Comparison of ENCODE assay signal across 19 cellular contexts in the genomic region with DNA sequence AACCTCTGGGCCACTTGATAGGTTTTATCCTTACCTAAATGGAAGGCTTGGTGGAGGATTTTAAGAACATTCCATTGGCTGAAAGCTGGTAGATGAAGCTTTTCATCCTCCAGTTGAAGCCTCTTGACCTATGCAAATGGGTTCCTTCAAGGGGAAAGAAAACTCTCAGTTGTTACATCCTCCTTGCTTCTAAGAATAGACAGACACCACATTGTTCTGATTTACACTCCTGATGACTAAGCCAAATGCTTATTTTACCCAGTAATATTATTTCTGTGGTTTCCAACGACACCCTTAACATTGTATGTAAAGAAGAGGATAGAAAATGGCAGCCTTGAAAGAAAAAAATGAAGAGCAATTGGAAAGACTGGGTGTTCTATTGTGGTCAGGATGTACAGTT.
DNase-seq lines count a peak whose midpoint lies in the region; ATAC-seq, FAIRE-seq and TF ChIP-seq lines count a peak whose summit lies in the region.
"Had no signal": no experiment of that assay in that cellular context is flagged by ENCODE, and none has a peak within 500 bp of the region (broad histone marks: within the 10 kb centered on the region; RNA-seq: fewer than 3 reads in every experiment).

No MANE protein-coding gene starts in this region.

- H3K36me3 ChIP-seq in endodermal cell (ENCODE audit: control insufficient read depth, insufficient read depth, low read length) = no peaks in the 10 kb centered on the region
- H3K36me3 ChIP-seq: neural progenitor cell, spleen, transverse colon had no signal

- peaks cover 5% of the 10 kb centered on the region for H3K9me3 Mint-ChIP-seq in endodermal cell
- H3K9me3 Mint-ChIP-seq: neural progenitor cell had no signal

- FAIRE-seq in urothelium cell line (lab: Jason Lieb, UNC) = no peak
- FAIRE-seq: A204.1 had no signal

- no peaks in the 10 kb centered on the region for H3K4me1 Mint-ChIP-seq in endodermal cell
- H3K4me1 Mint-ChIP-seq: neural progenitor cell had no signal

- H3K36me3 Mint-ChIP-seq in endodermal cell (ENCODE audit: low read depth) = no peaks in the 10 kb centered on the region
- H3K36me3 Mint-ChIP-seq: activated naive CD4-positive, alpha-beta T cell treated with anti-CD3 and anti-CD28 coated beads, Interleukin-2, amount 50 U/mL, for 72 hours; neural progenitor cell had no signal

- 94% methylated on average over 1 of the region's 1 CpG; no CpG with 5 or more reads in 1 of the 2 experiments for WGBS in endodermal cell (ENCODE audit: insufficient coverage in 1 of 2, insufficient read length in 1 of 2), 2 experiments

- H3K27me3 ChIP-seq in endodermal cell (ENCODE audit: control insufficient read depth, insufficient read depth, low read length, poor library complexity, severe bottlenecking) = no peaks in the 10 kb centered on the region
- H3K27me3 ChIP-seq: neural progenitor cell, spleen, transverse colon had no signal

- H3K9me3 ChIP-seq in endodermal cell (ENCODE audit: control insufficient read depth, low read length) = no peaks in the 10 kb centered on the region
- H3K9me3 ChIP-seq: transverse colon had no signal

- peak; percentile 40 for DNase-seq in NOMO-1 treated with DMSO at 0.1 percent for 48 hours (lab: John Stamatoyannopoulos, UW; ENCODE audit: unreplicated experiment)
- DNase-seq in NOMO-1 treated with dmso at 0.1 percent for 144 hours (lab: John Stamatoyannopoulos, UW; ENCODE audit: unreplicated experiment) = no peak
- DNase-seq in choroid plexus epithelial cell (ENCODE audit: low read depth) = peak; percentile 67
- DNase-seq in urothelium cell line (ENCODE audit: low spot score) = peak; percentile 4
- DNase-seq in endodermal cell = no peak
- no peak for DNase-seq in activated effector memory CD4-positive, alpha-beta T cell treated with anti-CD3 and anti-CD28 coated beads, Interleukin-2, amount 50 U/mL, for 16 hours
- no peak for DNase-seq in CD1c-positive myeloid dendritic cell (ENCODE audit: extremely low spot score)
- DNase-seq: activated CD8-positive, alpha-beta memory T cell treated with anti-CD3 and anti-CD28 coated beads for 24 hours; cortex of kidney; glutamatergic neuron; spleen; T1000; transverse colon had no signal

- H3K4me1 ChIP-seq in endodermal cell (ENCODE audit: control insufficient read depth, insufficient read depth, low read length) = no peaks in the 10 kb centered on the region
- H3K4me1 ChIP-seq: neural progenitor cell, spleen, transverse colon had no signal

- no peak overlapping the region for H3K4me3 Mint-ChIP-seq in endodermal cell
- H3K4me3 Mint-ChIP-seq: neural progenitor cell had no signal

- no peak overlapping the region for H3K27ac Mint-ChIP-seq in endodermal cell
- H3K27ac Mint-ChIP-seq: activated naive CD4-positive, alpha-beta T cell treated with anti-CD3 and anti-CD28 coated beads, Interleukin-2, amount 50 U/mL, for 72 hours; neural progenitor cell had no signal

- H3K27me3 Mint-ChIP-seq in endodermal cell (ENCODE audit: insufficient read depth) = no peaks in the 10 kb centered on the region

- H3K4me3 ChIP-seq in choroid plexus epithelial cell (ENCODE audit: low read depth, low read length) = no peak overlapping the region
- H3K4me3 ChIP-seq in endodermal cell (ENCODE audit: low read length) = no peak overlapping the region
- H3K4me3 ChIP-seq: neural progenitor cell, spleen, transverse colon had no signal

- peak; percentile 76 for ATAC-seq in HG03432 (IDR thresholded peaks at IDR 0.05; ENCODE audit: unreplicated experiment)
- ATAC-seq: activated naive CD4-positive, alpha-beta T cell treated with anti-CD3 and anti-CD28 coated beads, Interleukin-2, amount 50 U/mL, for 72 hours; left lobe of liver had no signal

- H3K27ac ChIP-seq in endodermal cell (ENCODE audit: low read depth, low read length) = no peak overlapping the region
- H3K27ac ChIP-seq: neural progenitor cell, RWPE1, spleen, transverse colon had no signal

- H3K9ac ChIP-seq in endodermal cell (ENCODE audit: extremely low read depth, low read length, poor library complexity, severe bottlenecking) = no peak overlapping the region
- H3K9ac ChIP-seq: neural progenitor cell had no signal

- TF ChIP-seq CTCF in choroid plexus epithelial cell (conservative IDR thresholded peaks at IDR 0.05; ENCODE audit: low read depth, low read length) = no peak
- no peak for TF ChIP-seq CTCF in endodermal cell (conservative IDR thresholded peaks at IDR 0.05)

Comparison
In these comparisons a context has a peak if more than half of its experiments do, and no peak if none do; other contexts are left out.
1. DNase-seq: peak in NOMO-1 treated with DMSO at 0.1 percent for 48 hours (single experiment), choroid plexus epithelial cell (single experiment) and urothelium cell line (single experiment); none in NOMO-1 treated with dmso at 0.1 percent for 144 hours (single experiment), endodermal cell (single experiment), activated effector memory CD4-positive, alpha-beta T cell treated with anti-CD3 and anti-CD28 coated beads, Interleukin-2, amount 50 U/mL, for 16 hours (single experiment) and CD1c-positive myeloid dendritic cell (single experiment).